ENCODE assay signal across 27 cellular contexts in genomic region chr1:244705268-244706234, GRCh38. TPM values are rescaled to one million over a fixed set of nuclear protein-coding genes. Genes with fewer than 3 reads are reported as not detected.
A peak's percentile ranks its signal among the peaks of the same experiment; 100 is the strongest.
DNase-seq lines count a peak whose midpoint lies in the region; ATAC-seq and TF ChIP-seq lines count a peak whose summit lies in the region.
"Had no signal": no experiment of that assay in that cellular context is flagged by ENCODE, and none has a peak within 500 bp of the region (broad histone marks: within the 10 kb centered on the region; RNA-seq: fewer than 3 reads in every experiment).

No MANE protein-coding gene starts in this region.

- no peak overlapping the region for H3K4me3 Mint-ChIP-seq in activated naive CD4-positive, alpha-beta T cell treated with anti-CD3 and anti-CD28 coated beads for 36 hours
- H3K4me3 Mint-ChIP-seq in WTC11, result no peak overlapping the region
- H3K4me3 Mint-ChIP-seq: stimulated activated naive CD8-positive, alpha-beta T cell treated with anti-CD3 and anti-CD28 coated beads, Interleukin-15, amount 100 ng/mL, for 72 hours had no signal

- peaks cover 36% of the 10 kb centered on the region for H3K36me3 ChIP-seq in left ventricle myocardium inferior
- peaks cover 10 to 12% of the 10 kb centered on the region in 2 donors for H3K36me3 ChIP-seq in thyroid gland
- H3K36me3 ChIP-seq in tibial artery, result peaks cover 23 to 40% (median 28%) of the 10 kb centered on the region in 3 donors

- peak overlapping the region; percentile 11 for H3K27ac Mint-ChIP-seq in activated naive CD4-positive, alpha-beta T cell treated with anti-CD3 and anti-CD28 coated beads for 36 hours
- peak overlapping the region; percentile 78 for H3K27ac Mint-ChIP-seq in WTC11

- H3K9me3 ChIP-seq in left ventricle myocardium inferior (replicated peaks) (peaks cover 8% of the 10 kb centered on the region), thyroid gland (no peaks in the 10 kb centered on the region), tibial artery (no peaks in the 10 kb centered on the region)

- no peaks in the 10 kb centered on the region for H3K27me3 ChIP-seq in left ventricle myocardium inferior (ENCODE audit: low read depth)
- H3K27me3 ChIP-seq in thyroid gland, result no peaks in the 10 kb centered on the region
- no peaks in the 10 kb centered on the region for H3K27me3 ChIP-seq in tibial artery
- H3K27me3 ChIP-seq: cardiac muscle cell, dorsolateral prefrontal cortex had no signal

- no peak for DNase-seq in activated naive CD4-positive, alpha-beta T cell treated with anti-CD3 and anti-CD28 coated beads for 36 hours
- no peak for DNase-seq in activated naive CD4-positive, alpha-beta T cell treated with Interleukin-2 at 50 U/mL for 16 hours
- DNase-seq in WTC11 (ENCODE audit: low spot score), result no peak
- no peak for DNase-seq in left ventricle myocardium inferior
- DNase-seq in thyroid gland, result peak; percentile 49 to 60
- no peak for DNase-seq in tibial artery
- DNase-seq in NCI-H1105 treated with DMSO at 0.1 percent for 48 hours (lab: John Stamatoyannopoulos, UW), result no peak
- DNase-seq: activated CD4-positive, alpha-beta T cell treated with anti-CD3 and anti-CD28 coated beads, Interleukin-2, amount 50 U/mL, for 1 hour; Calu3; EL; foreskin fibroblast; GOT3; islet precursor cell; mesenchymal stem cell; naive B cell; NCI-H1105; NCI-H2081 treated with DMSO at 0.1 percent for 48 hours; NCI-H510A; NK-92 treated with Interleukin-12 subunit alpha and Interleukin-12 subunit beta, amount 100 ng/mL, for 24 hours; stimulated activated CD4-positive, alpha-beta T cell treated with anti-CD3 and anti-CD28 coated beads, Interleukin-12 subunit alpha, Interleukin-12 subunit beta, amount 100 ng/mL, for 4 hours; stimulated activated CD4-positive, alpha-beta T cell treated with anti-CD3 and anti-CD28 coated beads, Interleukin-4, amount 100 ng/mL, for 4 hours; stimulated activated naive CD8-positive, alpha-beta T cell treated with anti-CD3 and anti-CD28 coated beads, Interleukin-15, amount 100 ng/mL, for 72 hours; T-helper 2 cell; trophoblast cell had no signal

- WGBS in thyroid gland, 2 donors, result 68% methylated on average over 17 of the region's 17 CpGs

- CTCF ChIA-PET in activated naive CD4-positive, alpha-beta T cell treated with anti-CD3 and anti-CD28 coated beads for 36 hours (lab: Charles Lee), result no interaction called here
- CTCF ChIA-PET in WTC11 (lab: Charles Lee), result no interaction called here

- no peak for TF ChIP-seq POLR2A in thyroid gland (IDR thresholded peaks at IDR 0.05)

- intact Hi-C loops in activated naive CD4-positive, alpha-beta T cell treated with anti-CD3 and anti-CD28 coated beads for 36 hours (cut with micrococcal nuclease), result no loop called here
- intact Hi-C loops in left ventricle myocardium inferior (cut with micrococcal nuclease) (no loop called here), thyroid gland (cut with DNase I) (no loop called here), tibial artery (cut with DNase I; ENCODE audit: low total_unique reads) (no loop called here)

- H3K36me3 Mint-ChIP-seq in activated naive CD4-positive, alpha-beta T cell treated with anti-CD3 and anti-CD28 coated beads for 36 hours (ENCODE audit: low read depth), result peaks cover 21% of the 10 kb centered on the region
- H3K36me3 Mint-ChIP-seq in WTC11, result peaks cover 44% of the 10 kb centered on the region

- peaks cover 23% of the 10 kb centered on the region for H3K4me1 ChIP-seq in left ventricle myocardium inferior
- H3K4me1 ChIP-seq in thyroid gland, result peaks cover 0 to 5% of the 10 kb centered on the region in 2 donors
- H3K4me1 ChIP-seq in tibial artery, result peaks cover 0 to 3% (median 0%) of the 10 kb centered on the region in 4 donors

- peak overlapping the region; percentile 0 for H3K27ac ChIP-seq in left ventricle myocardium inferior (replicated peaks)
- H3K27ac ChIP-seq in thyroid gland, result no peak overlapping the region
- H3K27ac ChIP-seq in tibial artery, result no peak overlapping the region
- H3K27ac ChIP-seq: cardiac muscle cell, dorsolateral prefrontal cortex had no signal

- H3K27me3 Mint-ChIP-seq in activated naive CD4-positive, alpha-beta T cell treated with anti-CD3 and anti-CD28 coated beads for 36 hours (ENCODE audit: low read depth), result no peaks in the 10 kb centered on the region
- H3K27me3 Mint-ChIP-seq in WTC11 (ENCODE audit: low read depth), result no peaks in the 10 kb centered on the region
- H3K27me3 Mint-ChIP-seq: naive B cell; stimulated activated naive CD8-positive, alpha-beta T cell treated with anti-CD3 and anti-CD28 coated beads, Interleukin-15, amount 100 ng/mL, for 72 hours had no signal

- H3K4me3 ChIP-seq in left ventricle myocardium inferior (no peak overlapping the region), thyroid gland (replicated peaks in 1 of 3) (no peak overlapping the region), tibial artery (no peak overlapping the region)
- H3K4me3 ChIP-seq: cardiac muscle cell, dorsolateral prefrontal cortex had no signal

- POLR2A ChIA-PET in WTC11 (lab: Charles Lee), result no interaction called here

- H3K4me1 Mint-ChIP-seq in activated naive CD4-positive, alpha-beta T cell treated with anti-CD3 and anti-CD28 coated beads for 36 hours (ENCODE audit: low read depth), result no peaks in the 10 kb centered on the region
- peaks cover 12% of the 10 kb centered on the region for H3K4me1 Mint-ChIP-seq in WTC11
- H3K4me1 Mint-ChIP-seq: naive B cell; stimulated activated naive CD8-positive, alpha-beta T cell treated with anti-CD3 and anti-CD28 coated beads, Interleukin-15, amount 100 ng/mL, for 72 hours had no signal

- H3K9me3 Mint-ChIP-seq in activated naive CD4-positive, alpha-beta T cell treated with anti-CD3 and anti-CD28 coated beads for 36 hours, result no peaks in the 10 kb centered on the region
- H3K9me3 Mint-ChIP-seq in WTC11, result peaks cover 16% of the 10 kb centered on the region
- H3K9me3 Mint-ChIP-seq: stimulated activated naive CD8-positive, alpha-beta T cell treated with anti-CD3 and anti-CD28 coated beads, Interleukin-15, amount 100 ng/mL, for 72 hours had no signal

- no peak for TF ChIP-seq CTCF in WTC11 (IDR thresholded peaks at IDR 0.05)
- no peak for TF ChIP-seq CTCF in left ventricle myocardium inferior (IDR thresholded peaks at IDR 0.05; ENCODE audit: borderline replicate concordance)
- TF ChIP-seq CTCF in thyroid gland (IDR thresholded peaks at IDR 0.05), result no peak
- TF ChIP-seq CTCF in tibial artery (IDR thresholded peaks at IDR 0.05), result no peak

- no peak for ATAC-seq in WTC11
- no peak for ATAC-seq in GM21825 (IDR thresholded peaks at IDR 0.05; ENCODE audit: unreplicated experiment)
- ATAC-seq: stimulated activated naive CD8-positive, alpha-beta T cell treated with anti-CD3 and anti-CD28 coated beads, Interleukin-15, amount 100 ng/mL, for 72 hours had no signal

TF ChIP-seq in WTC11, 78 proteins besides CTCF, POLR2A, EP300 and RAD21 (continues in another document):
- TF ChIP-seq, protein P1, sequence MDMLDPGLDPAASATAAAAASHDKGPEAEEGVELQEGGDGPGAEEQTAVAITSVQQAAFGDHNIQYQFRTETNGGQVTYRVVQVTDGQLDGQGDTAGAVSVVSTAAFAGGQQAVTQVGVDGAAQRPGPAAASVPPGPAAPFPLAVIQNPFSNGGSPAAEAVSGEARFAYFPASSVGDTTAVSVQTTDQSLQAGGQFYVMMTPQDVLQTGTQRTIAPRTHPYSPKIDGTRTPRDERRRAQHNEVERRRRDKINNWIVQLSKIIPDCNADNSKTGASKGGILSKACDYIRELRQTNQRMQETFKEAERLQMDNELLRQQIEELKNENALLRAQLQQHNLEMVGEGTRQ (CRISPR knock-in tag; IDR thresholded peaks at IDR 0.05), result no peak
- TF ChIP-seq SMAD4 (CRISPR knock-in tag; IDR thresholded peaks at IDR 0.05) (no peak), HMGA2 (CRISPR knock-in tag; IDR thresholded peaks at IDR 0.05) (no peak), MXD4 (CRISPR knock-in tag; IDR thresholded peaks at IDR 0.05; ENCODE audit: borderline replicate concordance) (no peak), CREB1 (CRISPR knock-in tag; IDR thresholded peaks at IDR 0.05) (no peak), CREM (CRISPR knock-in tag; IDR thresholded peaks at IDR 0.05) (no peak), AFF4 (CRISPR knock-in tag; IDR thresholded peaks at IDR 0.05; ENCODE audit: borderline replicate concordance) (no peak), ATF1 (CRISPR knock-in tag; IDR thresholded peaks at IDR 0.05) (no peak), ELF4 (CRISPR knock-in tag; IDR thresholded peaks at IDR 0.05; ENCODE audit: low read depth) (no peak), SMAD3 (CRISPR knock-in tag; IDR thresholded peaks at IDR 0.05; ENCODE audit: borderline replicate concordance) (no peak)

RNA-seq across cellular contexts. Expression of gene DESI2, which starts 52.6 kb away (rescaled TPM):
- 10 to 100 TPM; 31.7 to 32.5 TPM for total RNA-seq in activated naive CD4-positive, alpha-beta T cell treated with anti-CD3 and anti-CD28 coated beads for 36 hours
- total RNA-seq in WTC11 (2021) (76.1 to 108 TPM (median 76.4 TPM) in 3 replicates), left ventricle myocardium inferior (22.3 TPM), thyroid gland (10 to 100 TPM; 49.5 to 71.2 (median 57.5) TPM)

Comparison
In these comparisons a context has a peak if more than half of its experiments do, and no peak if none do; other contexts are left out.
1. DNase-seq: peak in thyroid gland (2 of 2); none in activated naive CD4-positive, alpha-beta T cell treated with anti-CD3 and anti-CD28 coated beads for 36 hours (single experiment), activated naive CD4-positive, alpha-beta T cell treated with Interleukin-2 at 50 U/mL for 16 hours (single experiment), WTC11 (single experiment), left ventricle myocardium inferior (single experiment), tibial artery (0 of 2) and NCI-H1105 treated with DMSO at 0.1 percent for 48 hours (single experiment).